ENCODE assay signal across 12 cellular contexts in genomic region chr9:136643596-136644342, GRCh38. TPM values are rescaled to one million over a fixed set of nuclear protein-coding genes. Genes with fewer than 3 reads are reported as not detected.
DNase-seq lines count a peak whose midpoint lies in the region; ATAC-seq, FAIRE-seq and TF ChIP-seq lines count a peak whose summit lies in the region.
"Had no signal": no experiment of that assay in that cellular context is flagged by ENCODE, and none has a peak within 500 bp of the region (broad histone marks: within the 10 kb centered on the region; RNA-seq: fewer than 3 reads in every experiment).

No MANE protein-coding gene starts in this region.

- H3K27me3 ChIP-seq in breast epithelium (peaks cover 0 to 36% of the 10 kb centered on the region in 2 donors), esophagus (ENCODE audit: control insufficient read depth in 1 of 2, insufficient read depth in 2 of 2, low read length in 2 of 2) (peaks cover 0 to 4% of the 10 kb centered on the region in 2 donors)

- H3K9me3 Mint-ChIP-seq in MCF 10A (ENCODE audit: unreplicated experiment) = no peaks in the 10 kb centered on the region
- no peaks in the 10 kb centered on the region for H3K9me3 Mint-ChIP-seq in stimulated activated effector memory CD8-positive, alpha-beta T cell treated with anti-CD3 and anti-CD28 coated beads, Interleukin-12 subunit alpha, Interleukin-12 subunit beta, amount 100 ng/mL, for 72 hours
- H3K9me3 Mint-ChIP-seq: HFFc6 had no signal

- CTCF ChIA-PET in MCF 10A (lab: Yijun Ruan, JAX) = interaction anchor here (0.6 to 2.5 kb wide), 7 partner anchors 12 to 159 kb away, joined by 3 to 10 read pairs (median 3); no protein-coding TSS in a partner anchor

- POLR2A ChIA-PET in MCF 10A (lab: Yijun Ruan, JAX) = interaction anchor here (1.0 to 1.5 kb wide), 2 partner anchors 8 to 158 kb away, joined by 3 to 4 read pairs; no protein-coding TSS in a partner anchor

- H3K27ac ChIP-seq in breast epithelium = peak overlapping the region in 1 of 2 donors; percentile 84
- peak overlapping the region; percentile 0 to 40 for H3K27ac ChIP-seq in esophagus (ENCODE audit: low read depth in 2 of 2, low read length in 1 of 2)

- intact Hi-C loops in breast epithelium (cut with DNase I; ENCODE audit: low total_unique reads) = no loop called here
- intact Hi-C loops in MCF 10A (cut with micrococcal nuclease) = loop anchor here (1.0 to 5.0 kb wide), 3 partner anchors 49 to 306 kb away; no protein-coding TSS in a partner anchor
- intact Hi-C loops in mucosa of descending colon (cut with DNase I, micrococcal nuclease) = no loop called here

- peak; percentile 2 for ATAC-seq in mucosa of descending colon
- no peak for ATAC-seq in stimulated activated effector memory CD8-positive, alpha-beta T cell treated with anti-CD3 and anti-CD28 coated beads, Interleukin-12 subunit alpha, Interleukin-12 subunit beta, amount 100 ng/mL, for 72 hours

- H3K4me3 ChIP-seq in breast epithelium (peak overlapping the region; percentile 25 to 56 (median 30)), esophagus (ENCODE audit: low read depth in 1 of 2, low read length in 2 of 2) (no peak overlapping the region), mucosa of descending colon (no peak overlapping the region)

- no peak for FAIRE-seq in RCC 7860 (lab: Jason Lieb, UNC)
- FAIRE-seq: A204.1, colon had no signal

- no peaks in the 10 kb centered on the region for H3K4me1 Mint-ChIP-seq in MCF 10A (ENCODE audit: insufficient read depth, unreplicated experiment)
- H3K4me1 Mint-ChIP-seq in stimulated activated effector memory CD8-positive, alpha-beta T cell treated with anti-CD3 and anti-CD28 coated beads, Interleukin-12 subunit alpha, Interleukin-12 subunit beta, amount 100 ng/mL, for 72 hours = no peaks in the 10 kb centered on the region

- no peak for DNase-seq in breast epithelium (ENCODE audit: low spot score in 2 of 2)
- no peak for DNase-seq in MCF 10A (ENCODE audit: unreplicated experiment)
- DNase-seq in mucosa of descending colon = peak in 1 of 3 donors; percentile 22
- no peak for DNase-seq in cerebellum (ENCODE audit: low spot score)
- DNase-seq in RCC 7860 (ENCODE audit: low spot score) = no peak
- no peak for DNase-seq in activated CD8-positive, alpha-beta memory T cell treated with anti-CD3 and anti-CD28 coated beads, Interleukin-2, amount 50 U/mL, for 48 hours
- DNase-seq in stimulated activated effector memory CD8-positive, alpha-beta T cell treated with anti-CD3 and anti-CD28 coated beads, Interleukin-12 subunit alpha, Interleukin-12 subunit beta, amount 100 ng/mL, for 72 hours (ENCODE audit: low spot score in 2 of 2) = no peak

- no peak for TF ChIP-seq CTCF in breast epithelium (IDR thresholded peaks at IDR 0.05)
- no peak for TF ChIP-seq CTCF in MCF 10A (IDR thresholded peaks at IDR 0.05; ENCODE audit: unreplicated experiment)
- TF ChIP-seq CTCF in mucosa of descending colon (IDR thresholded peaks at IDR 0.05) = no peak

- 48 to 56% methylated on average over 31 of the region's 31 CpGs for WGBS in esophagus, 2 donors

- BruUV-seq in MCF 10A (replicated peaks; lab: Mats Ljungman, UMichigan) = no TSS peak

- no peak overlapping the region for H3K4me3 Mint-ChIP-seq in MCF 10A (ENCODE audit: unreplicated experiment)
- H3K4me3 Mint-ChIP-seq in stimulated activated effector memory CD8-positive, alpha-beta T cell treated with anti-CD3 and anti-CD28 coated beads, Interleukin-12 subunit alpha, Interleukin-12 subunit beta, amount 100 ng/mL, for 72 hours = no peak overlapping the region
- H3K4me3 Mint-ChIP-seq: HFFc6 had no signal

- H3K36me3 Mint-ChIP-seq in MCF 10A (ENCODE audit: insufficient read depth, unreplicated experiment) = no peaks in the 10 kb centered on the region
- H3K36me3 Mint-ChIP-seq in stimulated activated effector memory CD8-positive, alpha-beta T cell treated with anti-CD3 and anti-CD28 coated beads, Interleukin-12 subunit alpha, Interleukin-12 subunit beta, amount 100 ng/mL, for 72 hours = no peaks in the 10 kb centered on the region

- no peak for TF ChIP-seq POLR2A in breast epithelium (IDR thresholded peaks at IDR 0.05)

- H3K27ac Mint-ChIP-seq in MCF 10A (ENCODE audit: low read depth, unreplicated experiment) = no peak overlapping the region
- no peak overlapping the region for H3K27ac Mint-ChIP-seq in stimulated activated effector memory CD8-positive, alpha-beta T cell treated with anti-CD3 and anti-CD28 coated beads, Interleukin-12 subunit alpha, Interleukin-12 subunit beta, amount 100 ng/mL, for 72 hours
- H3K27ac Mint-ChIP-seq: HFFc6 had no signal

- H3K9me3 ChIP-seq in breast epithelium (no peaks in the 10 kb centered on the region), esophagus (ENCODE audit: control insufficient read depth in 2 of 2, insufficient read depth in 1 of 2, low read depth in 1 of 2, low read length in 1 of 2) (no peaks in the 10 kb centered on the region), mucosa of descending colon (no peaks in the 10 kb centered on the region)
- H3K9me3 ChIP-seq: neutrophil had no signal

- H3K27me3 Mint-ChIP-seq in MCF 10A (ENCODE audit: insufficient read depth, unreplicated experiment) = peaks cover 19% of the 10 kb centered on the region

- no peaks in the 10 kb centered on the region for H3K4me1 ChIP-seq in breast epithelium
- H3K4me1 ChIP-seq in esophagus (ENCODE audit: control insufficient read depth in 2 of 2, insufficient read depth in 2 of 2, low read length in 1 of 2) = peaks cover 0 to 9% of the 10 kb centered on the region in 2 donors
- H3K4me1 ChIP-seq in mucosa of descending colon (ENCODE audit: low read depth) = peaks cover 11% of the 10 kb centered on the region

- H3K36me3 ChIP-seq in breast epithelium = no peaks in the 10 kb centered on the region
- no peaks in the 10 kb centered on the region for H3K36me3 ChIP-seq in esophagus (ENCODE audit: control insufficient read depth in 2 of 2, insufficient read depth in 2 of 2, low read length in 1 of 2)
- H3K36me3 ChIP-seq in mucosa of descending colon (ENCODE audit: low read depth) = no peaks in the 10 kb centered on the region
- H3K36me3 ChIP-seq: neutrophil had no signal

RNA-seq across cellular contexts. Expression of gene EGFL7, which starts 18.9 kb away (rescaled TPM):
- total RNA-seq in breast epithelium (100 to 1,000 TPM in 1 of 3 donors, 10 to 100 TPM in 2; 48.9 to 138 (median 53.4) TPM), MCF 10A (2022) (3.9 and 4.3 TPM in 2 replicates), mucosa of descending colon (10 to 100 TPM; 15.9 to 43.4 (median 18.9) TPM), cerebellum (11.6 TPM)
- 10 to 100 TPM; 34.5 to 43.2 TPM for polyA plus RNA-seq in esophagus

RNA-seq across cellular contexts. Expression of gene AGPAT2, which starts 43.5 kb away (rescaled TPM):
- total RNA-seq in breast epithelium (100 to 1,000 TPM; 106 to 551 (median 110) TPM), MCF 10A (2022) (30.4 and 33.3 TPM in 2 replicates), mucosa of descending colon (100 to 1,000 TPM; 113 to 296 (median 152) TPM), cerebellum (2.8 TPM)
- polyA plus RNA-seq in esophagus = 100 to 1,000 TPM in 1 of 2 donors, 10 to 100 TPM in 1; 90.7 to 100 TPM

Comparison
In these comparisons a context has a peak if more than half of its experiments do, and no peak if none do; other contexts are left out.
1. H3K4me3 ChIP-seq: peak in breast epithelium (3 of 3); none in esophagus (0 of 2) and mucosa of descending colon (single experiment).